1 cellular context compared by ENCODE assay signal in genomic region chr10:82251222-82251977, GRCh38.
TF ChIP-seq lines count a peak whose summit lies in the region.

No MANE protein-coding gene starts in this region.

TF ChIP-seq in GM23338, 12 proteins besides CTCF, POLR2A, EP300 and RAD21 (continued from another document):
- TF ChIP-seq ZNF462 (CRISPR knock-in tag; IDR thresholded peaks at IDR 0.05), result peak; percentile 92
- no peak for TF ChIP-seq ZNF331 (CRISPR knock-in tag; IDR thresholded peaks at IDR 0.05; ENCODE audit: low read depth)
